ENCODE assay signal across 17 cellular contexts in the genomic region with DNA sequence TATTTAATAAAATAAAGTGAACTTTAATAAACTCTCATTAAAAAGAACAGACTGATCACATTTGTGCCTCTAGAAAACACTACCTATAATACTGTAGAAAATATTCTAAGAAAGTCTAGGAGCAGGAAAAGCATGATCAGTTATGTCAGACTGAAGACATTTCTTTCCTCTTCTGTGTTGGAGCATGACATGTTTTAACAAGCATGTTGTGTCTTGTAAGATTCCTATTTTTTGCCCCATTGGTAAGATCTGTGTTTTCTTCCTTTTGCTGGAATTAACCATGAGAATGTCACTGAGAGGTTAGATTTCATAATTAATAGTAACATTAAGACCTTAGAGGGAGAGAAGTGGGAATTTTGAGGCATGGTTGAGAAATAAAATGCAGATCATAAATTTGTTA. TPM values are rescaled to one million over a fixed set of nuclear protein-coding genes. Genes with fewer than 3 reads are reported as not detected.
DNase-seq lines count a peak whose midpoint lies in the region; FAIRE-seq and TF ChIP-seq lines count a peak whose summit lies in the region.
"Had no signal": no experiment of that assay in that cellular context is flagged by ENCODE, and none has a peak within 500 bp of the region (broad histone marks: within the 10 kb centered on the region; RNA-seq: fewer than 3 reads in every experiment).

No MANE protein-coding gene starts in this region.

- peak overlapping the region in 1 of 3 experiments; percentile 36 for H3K4me3 ChIP-seq in mammary epithelial cell (replicated peaks in 1 of 3; ENCODE audit: insufficient read depth in 1 of 3, low read depth in 2 of 3, low read length in 3 of 3)
- peak overlapping the region in 2 of 3 experiments; percentile 23 to 42 for H3K4me3 ChIP-seq in keratinocyte (ENCODE audit: control insufficient read depth in 2 of 3, extremely low read depth in 1 of 3, insufficient read depth in 2 of 3, low read depth in 1 of 3, low read length in 3 of 3)
- no peak overlapping the region for H3K4me3 ChIP-seq in vagina
- H3K4me3 ChIP-seq: HAP-1 had no signal

- H3K9me3 ChIP-seq in mammary epithelial cell (replicated peaks; ENCODE audit: insufficient read depth, low read length) (peaks cover 12% of the 10 kb centered on the region), keratinocyte (ENCODE audit: control insufficient read depth, low read depth, low read length) (no peaks in the 10 kb centered on the region), vagina (no peaks in the 10 kb centered on the region)
- H3K9me3 ChIP-seq: HAP-1, SK-N-SH had no signal

- BruUV-seq in mammary epithelial cell (replicated peaks; lab: Mats Ljungman, UMichigan): TSS peak; percentile 75

- no peaks in the 10 kb centered on the region for H3K27me3 Mint-ChIP-seq in osteocyte (ENCODE audit: unreplicated experiment)

- H2AFZ ChIP-seq in mammary epithelial cell (ENCODE audit: low read depth, low read length) (no peak overlapping the region), keratinocyte (ENCODE audit: control insufficient read depth, low read length) (no peak overlapping the region)

- H3K36me3 Mint-ChIP-seq in osteocyte (ENCODE audit: unreplicated experiment): no peaks in the 10 kb centered on the region

- H3K9me1 ChIP-seq in keratinocyte (ENCODE audit: control insufficient read depth, extremely low read depth, insufficient read depth, low read length): no peaks in the 10 kb centered on the region

- dilution Hi-C loops in mammary epithelial cell (cut with HindIII; ENCODE audit: low sequenced_read_pairs) (no loop called here), keratinocyte (cut with MboI; ENCODE audit: extremely low pct_ligation_motif_present, low sequenced_read_pairs) (no loop called here)

- no peak overlapping the region for H3K4me3 Mint-ChIP-seq in osteocyte (ENCODE audit: unreplicated experiment)

- in situ Hi-C loops in mammary epithelial cell (cut with MboI; ENCODE audit: low sequenced_read_pairs in 2 of 2): loop anchor here in 1 of 2 donors (10.0 kb wide), 1 partner anchor 88 kb away; no protein-coding TSS in a partner anchor

- no peak for TF ChIP-seq POLR2A in vagina (IDR thresholded peaks at IDR 0.05)

- DNase-seq in HPDE6-E6E7 (ENCODE audit: extremely low spot score) (peak; percentile 35), mammary epithelial cell (peak; percentile 65), keratinocyte (ENCODE audit: low read depth, low spot score) (peak; percentile 52), vagina (ENCODE audit: extremely low spot score in 2 of 2) (no peak), osteocyte (ENCODE audit: extremely low spot score, unreplicated experiment) (no peak), DMS53 (lab: John Stamatoyannopoulos, UW) (no peak)
- DNase-seq in stimulated activated CD4-positive, alpha-beta T cell treated with anti-CD3 and anti-CD28 coated beads, Interleukin-1b, Interleukin-23, amount 100 ng/mL, for 48 hours: no peak
- DNase-seq: C1 segment of cervical spinal cord, KG1, NCI-H1105, NCI-H187 treated with DMSO at 0.1 percent for 48 hours, NCI-H2171, NCI-H774, Right ventricle myocardium superior, SK-N-SH had no signal

- H3K36me3 ChIP-seq in mammary epithelial cell (ENCODE audit: insufficient read depth, low read length): no peaks in the 10 kb centered on the region
- no peaks in the 10 kb centered on the region for H3K36me3 ChIP-seq in keratinocyte (ENCODE audit: control insufficient read depth in 2 of 2, extremely low read depth in 1 of 2, insufficient read depth in 2 of 2, low read length in 2 of 2)
- peaks cover 0 to 5% of the 10 kb centered on the region in 2 donors for H3K36me3 ChIP-seq in vagina
- H3K36me3 ChIP-seq: HAP-1 had no signal

- no peaks in the 10 kb centered on the region for H3K79me2 ChIP-seq in mammary epithelial cell (ENCODE audit: insufficient read depth, low read length)
- H3K79me2 ChIP-seq in keratinocyte (ENCODE audit: control insufficient read depth, insufficient read depth, low read length): no peaks in the 10 kb centered on the region

- H3K4me2 ChIP-seq in mammary epithelial cell (ENCODE audit: insufficient read depth, low read depth, low read length): peak overlapping the region; percentile 78
- peak overlapping the region; percentile 78 for H3K4me2 ChIP-seq in keratinocyte (ENCODE audit: control insufficient read depth, extremely low read depth, insufficient read depth, low read depth, low read length)
- H3K4me2 ChIP-seq: SK-N-SH had no signal

- intact Hi-C loops in mammary epithelial cell (cut with micrococcal nuclease) (loop anchor here (5.0 kb wide), 3 partner anchors 80 to 165 kb away; no protein-coding TSS in a partner anchor), vagina (cut with DNase I) (no loop called here)

- H3K9me3 Mint-ChIP-seq in osteocyte (ENCODE audit: unreplicated experiment): peaks cover 4% of the 10 kb centered on the region

- H3K4me1 Mint-ChIP-seq in osteocyte (ENCODE audit: unreplicated experiment): peaks cover 27% of the 10 kb centered on the region

- H3K27ac Mint-ChIP-seq in osteocyte (ENCODE audit: unreplicated experiment): no peak overlapping the region

- H3K27me3 ChIP-seq in mammary epithelial cell (ENCODE audit: insufficient read depth, low read length) (no peaks in the 10 kb centered on the region), keratinocyte (ENCODE audit: control insufficient read depth, extremely low read depth, insufficient read depth, low read length) (no peaks in the 10 kb centered on the region), vagina (no peaks in the 10 kb centered on the region)

- H3K9ac ChIP-seq in mammary epithelial cell (ENCODE audit: insufficient read depth, low read length) (no peak overlapping the region), keratinocyte (ENCODE audit: control insufficient read depth, extremely low read depth, insufficient read depth, low read length) (peak overlapping the region; percentile 59)
- H3K9ac ChIP-seq: SK-N-SH had no signal

- no peak for TF ChIP-seq CTCF in mammary epithelial cell (conservative IDR thresholded peaks at IDR 0.05 in 1 of 2, IDR thresholded peaks at IDR 0.05 in 1 of 2; ENCODE audit: extremely low read depth in 1 of 2, insufficient read depth in 1 of 2, low read depth in 1 of 2, low read length in 2 of 2)
- TF ChIP-seq CTCF in keratinocyte (optimal IDR thresholded peaks at IDR 0.05 in 1 of 3, IDR thresholded peaks at IDR 0.05 in 1 of 3, conservative IDR thresholded peaks at IDR 0.05 in 1 of 3; ENCODE audit: extremely low read depth in 1 of 3, insufficient read depth in 2 of 3, low read length in 3 of 3): no peak
- TF ChIP-seq CTCF in vagina (IDR thresholded peaks at IDR 0.05): no peak
- TF ChIP-seq CTCF in osteocyte (IDR thresholded peaks at IDR 0.05): no peak

- H3K4me1 ChIP-seq in mammary epithelial cell (ENCODE audit: insufficient read depth, low read length) (peaks cover 44% of the 10 kb centered on the region), keratinocyte (ENCODE audit: control insufficient read depth, extremely low read depth, insufficient read depth, low read length) (peaks cover 48% of the 10 kb centered on the region), vagina (peaks cover 46% of the 10 kb centered on the region)
- H3K4me1 ChIP-seq: HAP-1 had no signal

- peak; percentile 13 for FAIRE-seq in keratinocyte (lab: Jason Lieb, UNC)

- H4K20me1 ChIP-seq in mammary epithelial cell (ENCODE audit: insufficient read depth, low read length) (no peaks in the 10 kb centered on the region), keratinocyte (ENCODE audit: control insufficient read depth, extremely low read depth, insufficient read depth, low read length) (no peaks in the 10 kb centered on the region)

- CTCF ChIA-PET in mammary epithelial cell (lab: Charles Lee; ENCODE audit: low non-redundant PET): no interaction called here

- H3K27ac ChIP-seq in mammary epithelial cell (ENCODE audit: insufficient read depth, low read depth, low read length) (peak overlapping the region; percentile 84), keratinocyte (ENCODE audit: control insufficient read depth, insufficient read depth, low read length) (peak overlapping the region; percentile 86), vagina (peak overlapping the region; percentile 46)
- H3K27ac ChIP-seq: HL-60 had no signal

RNA-seq across cellular contexts. Expression of gene LAMA3, which starts 27.7 kb away (rescaled TPM):
- total RNA-seq in mammary epithelial cell (1,000 to 10,000 TPM; 1,329 to 2,471 TPM), vagina (106 TPM), osteocyte (not detected in 2 replicates)
- polyA plus RNA-seq in mammary epithelial cell (1,309 TPM), keratinocyte (1,944 to 2,775 TPM (median 2,231 TPM) in 3 replicates)
- polyA minus RNA-seq in mammary epithelial cell (2,351 TPM), keratinocyte (1,838 to 2,830 TPM (median 2,688 TPM) in 3 replicates)
- polyA plus RNA-seq in keratinocyte (2011; ENCODE audit: low read depth): 294 TPM
- 671 and 924 TPM in 2 replicates for polyA plus RNA-seq in keratinocyte (2011; cell fraction: cytosol; rRNA removed)
- 3,655 and 3,922 TPM in 2 replicates for polyA plus RNA-seq in keratinocyte (2011; cell fraction: nucleus; rRNA removed)
- 345 and 1,929 TPM in 2 replicates for polyA plus RNA-seq in keratinocyte (2012; ENCODE audit: low replicate concordance)
- polyA minus RNA-seq in keratinocyte (2011; cell fraction: cytosol; rRNA and poly(A)+ RNA removed): 1,658 TPM
- 4,085 and 6,592 TPM in 2 replicates for polyA minus RNA-seq in keratinocyte (2011; cell fraction: nucleus; rRNA and poly(A)+ RNA removed)

RNA-seq across cellular contexts. Expression of gene ANKRD29, which starts 54.3 kb away (rescaled TPM):
- total RNA-seq in mammary epithelial cell: 1 to 10 TPM; 7.5 to 8.7 TPM
- polyA plus RNA-seq in mammary epithelial cell: 4.7 TPM
- 7.5 TPM for polyA minus RNA-seq in mammary epithelial cell
- 2.4 to 8.5 TPM (median 3.7 TPM) in 3 replicates for polyA plus RNA-seq in keratinocyte
- 3.0 TPM for polyA plus RNA-seq in keratinocyte (2011; ENCODE audit: low read depth)
- polyA plus RNA-seq in keratinocyte (2011; cell fraction: cytosol; rRNA removed): 6.0 and 7.8 TPM in 2 replicates
- 18.1 and 18.7 TPM in 2 replicates for polyA plus RNA-seq in keratinocyte (2011; cell fraction: nucleus; rRNA removed)
- 1.9 and 2.9 TPM in 2 replicates for polyA plus RNA-seq in keratinocyte (2012; ENCODE audit: low replicate concordance)
- polyA minus RNA-seq in keratinocyte: 2.3 to 5.6 TPM (median 3.3 TPM) in 3 replicates
- polyA minus RNA-seq in keratinocyte (2011; cell fraction: cytosol; rRNA and poly(A)+ RNA removed): 5.0 TPM
- 4.9 and 6.1 TPM in 2 replicates for polyA minus RNA-seq in keratinocyte (2011; cell fraction: nucleus; rRNA and poly(A)+ RNA removed)
- 32.9 TPM for total RNA-seq in vagina
- not detected in 2 replicates for total RNA-seq in osteocyte

Comparison
In these comparisons a context has a peak if more than half of its experiments do, and no peak if none do; other contexts are left out.
1. DNase-seq: peak in HPDE6-E6E7 (single experiment), mammary epithelial cell (single experiment) and keratinocyte (single experiment); none in vagina (0 of 2), osteocyte (single experiment), DMS53 (single experiment) and stimulated activated CD4-positive, alpha-beta T cell treated with anti-CD3 and anti-CD28 coated beads, Interleukin-1b, Interleukin-23, amount 100 ng/mL, for 48 hours (single experiment).
2. H3K4me3 ChIP-seq: peak in keratinocyte (2 of 3); none in vagina (0 of 2).
3. RNA of gene LAMA3, which starts 27.7 kb away (total RNA-seq): 1,329 to 2,471 TPM in mammary epithelial cell and 106 TPM in vagina (single experiment); not detected in osteocyte; every median in the first group is over 100 times any median in the second.
4. Peak in every context shown above with its lines, with median percentiles within 50 percentile points of each other: H3K27ac ChIP-seq.